1 cellular context compared by ENCODE assay signal in the genomic region with DNA sequence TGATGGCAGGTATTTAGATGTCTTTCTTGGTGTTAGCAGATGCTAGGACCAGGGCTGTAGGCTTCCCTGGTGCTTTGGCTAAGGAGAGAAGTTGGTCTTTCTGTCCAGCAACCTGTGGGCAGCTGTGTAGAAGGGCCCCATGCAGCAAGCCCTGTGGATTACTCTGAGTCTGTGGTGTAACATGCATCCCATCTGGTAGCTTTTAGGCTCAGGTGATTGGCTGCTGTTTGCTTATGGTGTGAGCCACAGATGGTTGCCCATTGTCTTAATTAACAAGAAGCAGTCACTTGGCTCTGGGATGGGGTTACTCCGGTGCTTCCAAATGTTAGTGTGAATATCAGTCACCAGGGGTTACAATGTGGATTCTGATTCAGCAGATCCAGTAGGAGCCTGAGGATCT.
TF ChIP-seq lines count a peak whose summit lies in the region.

No MANE protein-coding gene starts in this region.

TF ChIP-seq in GM23338, 12 proteins besides CTCF, POLR2A, EP300 and RAD21:
- TF ChIP-seq, protein P1, sequence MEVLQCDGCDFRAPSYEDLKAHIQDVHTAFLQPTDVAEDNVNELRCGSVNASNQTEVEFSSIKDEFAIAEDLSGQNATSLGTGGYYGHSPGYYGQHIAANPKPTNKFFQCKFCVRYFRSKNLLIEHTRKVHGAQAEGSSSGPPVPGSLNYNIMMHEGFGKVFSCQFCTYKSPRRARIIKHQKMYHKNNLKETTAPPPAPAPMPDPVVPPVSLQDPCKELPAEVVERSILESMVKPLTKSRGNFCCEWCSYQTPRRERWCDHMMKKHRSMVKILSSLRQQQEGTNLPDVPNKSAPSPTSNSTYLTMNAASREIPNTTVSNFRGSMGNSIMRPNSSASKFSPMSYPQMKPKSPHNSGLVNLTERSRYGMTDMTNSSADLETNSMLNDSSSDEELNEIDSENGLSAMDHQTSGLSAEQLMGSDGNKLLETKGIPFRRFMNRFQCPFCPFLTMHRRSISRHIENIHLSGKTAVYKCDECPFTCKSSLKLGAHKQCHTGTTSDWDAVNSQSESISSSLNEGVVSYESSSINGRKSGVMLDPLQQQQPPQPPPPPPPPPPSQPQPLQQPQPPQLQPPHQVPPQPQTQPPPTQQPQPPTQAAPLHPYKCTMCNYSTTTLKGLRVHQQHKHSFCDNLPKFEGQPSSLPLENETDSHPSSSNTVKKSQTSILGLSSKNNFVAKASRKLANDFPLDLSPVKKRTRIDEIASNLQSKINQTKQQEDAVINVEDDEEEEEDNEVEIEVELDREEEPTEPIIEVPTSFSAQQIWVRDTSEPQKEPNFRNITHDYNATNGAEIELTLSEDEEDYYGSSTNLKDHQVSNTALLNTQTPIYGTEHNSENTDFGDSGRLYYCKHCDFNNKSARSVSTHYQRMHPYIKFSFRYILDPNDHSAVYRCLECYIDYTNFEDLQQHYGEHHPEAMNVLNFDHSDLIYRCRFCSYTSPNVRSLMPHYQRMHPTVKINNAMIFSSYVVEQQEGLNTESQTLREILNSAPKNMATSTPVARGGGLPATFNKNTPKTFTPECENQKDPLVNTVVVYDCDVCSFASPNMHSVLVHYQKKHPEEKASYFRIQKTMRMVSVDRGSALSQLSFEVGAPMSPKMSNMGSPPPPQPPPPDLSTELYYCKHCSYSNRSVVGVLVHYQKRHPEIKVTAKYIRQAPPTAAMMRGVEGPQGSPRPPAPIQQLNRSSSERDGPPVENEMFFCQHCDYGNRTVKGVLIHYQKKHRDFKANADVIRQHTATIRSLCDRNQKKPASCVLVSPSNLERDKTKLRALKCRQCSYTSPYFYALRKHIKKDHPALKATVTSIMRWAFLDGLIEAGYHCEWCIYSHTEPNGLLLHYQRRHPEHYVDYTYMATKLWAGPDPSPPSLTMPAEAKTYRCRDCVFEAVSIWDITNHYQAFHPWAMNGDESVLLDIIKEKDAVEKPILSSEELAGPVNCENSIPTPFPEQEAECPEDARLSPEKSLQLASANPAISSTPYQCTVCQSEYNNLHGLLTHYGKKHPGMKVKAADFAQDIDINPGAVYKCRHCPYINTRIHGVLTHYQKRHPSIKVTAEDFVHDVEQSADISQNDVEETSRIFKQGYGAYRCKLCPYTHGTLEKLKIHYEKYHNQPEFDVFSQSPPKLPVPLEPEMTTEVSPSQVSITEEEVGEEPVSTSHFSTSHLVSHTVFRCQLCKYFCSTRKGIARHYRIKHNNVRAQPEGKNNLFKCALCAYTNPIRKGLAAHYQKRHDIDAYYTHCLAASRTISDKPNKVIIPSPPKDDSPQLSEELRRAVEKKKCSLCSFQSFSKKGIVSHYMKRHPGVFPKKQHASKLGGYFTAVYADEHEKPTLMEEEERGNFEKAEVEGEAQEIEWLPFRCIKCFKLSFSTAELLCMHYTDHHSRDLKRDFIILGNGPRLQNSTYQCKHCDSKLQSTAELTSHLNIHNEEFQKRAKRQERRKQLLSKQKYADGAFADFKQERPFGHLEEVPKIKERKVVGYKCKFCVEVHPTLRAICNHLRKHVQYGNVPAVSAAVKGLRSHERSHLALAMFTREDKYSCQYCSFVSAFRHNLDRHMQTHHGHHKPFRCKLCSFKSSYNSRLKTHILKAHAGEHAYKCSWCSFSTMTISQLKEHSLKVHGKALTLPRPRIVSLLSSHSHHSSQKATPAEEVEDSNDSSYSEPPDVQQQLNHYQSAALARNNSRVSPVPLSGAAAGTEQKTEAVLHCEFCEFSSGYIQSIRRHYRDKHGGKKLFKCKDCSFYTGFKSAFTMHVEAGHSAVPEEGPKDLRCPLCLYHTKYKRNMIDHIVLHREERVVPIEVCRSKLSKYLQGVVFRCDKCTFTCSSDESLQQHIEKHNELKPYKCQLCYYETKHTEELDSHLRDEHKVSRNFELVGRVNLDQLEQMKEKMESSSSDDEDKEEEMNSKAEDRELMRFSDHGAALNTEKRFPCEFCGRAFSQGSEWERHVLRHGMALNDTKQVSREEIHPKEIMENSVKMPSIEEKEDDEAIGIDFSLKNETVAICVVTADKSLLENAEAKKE (CRISPR knock-in tag; IDR thresholded peaks at IDR 0.05) = no peak
- TF ChIP-seq POLR2AphosphoS5 (IDR thresholded peaks at IDR 0.05; ENCODE audit: low read depth) (no peak), STAT1 (IDR thresholded peaks at IDR 0.05; ENCODE audit: unreplicated experiment) (no peak), EZH2phosphoT487 (IDR thresholded peaks at IDR 0.05; ENCODE audit: unreplicated experiment) (no peak), ZNF331 (CRISPR knock-in tag; IDR thresholded peaks at IDR 0.05; ENCODE audit: low read depth) (no peak), NANOG (IDR thresholded peaks at IDR 0.05; ENCODE audit: borderline replicate concordance) (no peak), CREB1 (CRISPR knock-in tag; IDR thresholded peaks at IDR 0.05; ENCODE audit: low read depth) (no peak), ZNF114 (CRISPR knock-in tag; IDR thresholded peaks at IDR 0.05) (no peak)
- TF ChIP-seq, protein P2, sequence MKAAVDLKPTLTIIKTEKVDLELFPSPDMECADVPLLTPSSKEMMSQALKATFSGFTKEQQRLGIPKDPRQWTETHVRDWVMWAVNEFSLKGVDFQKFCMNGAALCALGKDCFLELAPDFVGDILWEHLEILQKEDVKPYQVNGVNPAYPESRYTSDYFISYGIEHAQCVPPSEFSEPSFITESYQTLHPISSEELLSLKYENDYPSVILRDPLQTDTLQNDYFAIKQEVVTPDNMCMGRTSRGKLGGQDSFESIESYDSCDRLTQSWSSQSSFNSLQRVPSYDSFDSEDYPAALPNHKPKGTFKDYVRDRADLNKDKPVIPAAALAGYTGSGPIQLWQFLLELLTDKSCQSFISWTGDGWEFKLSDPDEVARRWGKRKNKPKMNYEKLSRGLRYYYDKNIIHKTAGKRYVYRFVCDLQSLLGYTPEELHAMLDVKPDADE (IDR thresholded peaks at IDR 0.05) = no peak
- TF ChIP-seq, protein P3, sequence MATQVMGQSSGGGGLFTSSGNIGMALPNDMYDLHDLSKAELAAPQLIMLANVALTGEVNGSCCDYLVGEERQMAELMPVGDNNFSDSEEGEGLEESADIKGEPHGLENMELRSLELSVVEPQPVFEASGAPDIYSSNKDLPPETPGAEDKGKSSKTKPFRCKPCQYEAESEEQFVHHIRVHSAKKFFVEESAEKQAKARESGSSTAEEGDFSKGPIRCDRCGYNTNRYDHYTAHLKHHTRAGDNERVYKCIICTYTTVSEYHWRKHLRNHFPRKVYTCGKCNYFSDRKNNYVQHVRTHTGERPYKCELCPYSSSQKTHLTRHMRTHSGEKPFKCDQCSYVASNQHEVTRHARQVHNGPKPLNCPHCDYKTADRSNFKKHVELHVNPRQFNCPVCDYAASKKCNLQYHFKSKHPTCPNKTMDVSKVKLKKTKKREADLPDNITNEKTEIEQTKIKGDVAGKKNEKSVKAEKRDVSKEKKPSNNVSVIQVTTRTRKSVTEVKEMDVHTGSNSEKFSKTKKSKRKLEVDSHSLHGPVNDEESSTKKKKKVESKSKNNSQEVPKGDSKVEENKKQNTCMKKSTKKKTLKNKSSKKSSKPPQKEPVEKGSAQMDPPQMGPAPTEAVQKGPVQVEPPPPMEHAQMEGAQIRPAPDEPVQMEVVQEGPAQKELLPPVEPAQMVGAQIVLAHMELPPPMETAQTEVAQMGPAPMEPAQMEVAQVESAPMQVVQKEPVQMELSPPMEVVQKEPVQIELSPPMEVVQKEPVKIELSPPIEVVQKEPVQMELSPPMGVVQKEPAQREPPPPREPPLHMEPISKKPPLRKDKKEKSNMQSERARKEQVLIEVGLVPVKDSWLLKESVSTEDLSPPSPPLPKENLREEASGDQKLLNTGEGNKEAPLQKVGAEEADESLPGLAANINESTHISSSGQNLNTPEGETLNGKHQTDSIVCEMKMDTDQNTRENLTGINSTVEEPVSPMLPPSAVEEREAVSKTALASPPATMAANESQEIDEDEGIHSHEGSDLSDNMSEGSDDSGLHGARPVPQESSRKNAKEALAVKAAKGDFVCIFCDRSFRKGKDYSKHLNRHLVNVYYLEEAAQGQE (IDR thresholded peaks at IDR 0.05; ENCODE audit: unreplicated experiment) = no peak
